Comparison of ENCODE assay signal across 1 cellular context in the genomic region with DNA sequence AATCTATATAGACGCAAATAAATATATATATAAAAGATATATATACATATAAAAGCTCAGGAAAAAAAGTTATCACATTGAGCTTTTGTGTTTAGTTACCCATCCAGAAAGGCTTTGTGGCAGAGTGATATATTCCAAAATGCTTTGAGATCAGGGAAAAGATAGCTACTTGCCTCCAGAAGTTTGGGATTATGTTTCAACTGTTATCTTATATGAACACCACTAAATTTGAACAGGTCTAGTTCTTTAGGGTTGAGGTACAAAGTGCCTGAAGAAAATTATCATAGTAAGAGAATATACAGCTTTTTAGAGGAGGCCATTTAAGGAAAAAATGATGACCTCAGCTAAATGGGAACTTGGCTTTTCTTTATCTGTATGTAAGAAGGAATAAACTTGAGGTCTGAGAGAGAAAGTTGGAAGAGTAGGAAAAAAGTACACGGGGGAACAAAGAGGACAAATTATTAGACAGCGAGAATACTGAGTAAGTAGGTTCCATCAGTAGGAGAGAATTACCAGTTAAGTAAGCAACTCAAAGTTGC.
TF ChIP-seq lines count a peak whose summit lies in the region.

No MANE protein-coding gene starts in this region.

TF ChIP-seq in A549, 52 proteins besides CTCF, POLR2A, EP300 and RAD21 (continued from another document):
- no peak for TF ChIP-seq GATA3 (IDR thresholded peaks at IDR 0.05; ENCODE audit: borderline replicate concordance)
TF ChIP-seq in A549: peak in this region for 1.
